Comparison of ENCODE assay signal across 28 cellular contexts in genomic region chrX:146090732-146091131, GRCh38.
"Had no signal": no experiment of that assay in that cellular context is flagged by ENCODE, and none has a peak within 500 bp of the region (broad histone marks: within the 10 kb centered on the region; RNA-seq: fewer than 3 reads in every experiment).

No MANE protein-coding gene starts in this region.

- H3K36me3 ChIP-seq: esophagus muscularis mucosa, esophagus squamous epithelium, gastrocnemius medialis, gastroesophageal sphincter, heart left ventricle, heart right ventricle had no signal

- H3K27ac Mint-ChIP-seq: dendritic cell treated with granulocyte-macrophage colony-stimulating factor and Interleukin-4, amounts not matched to agents 40 ng/mL and 50 ng/mL, for 4 days; effector memory CD8-positive, alpha-beta T cell; endodermal cell had no signal

- H3K27ac ChIP-seq: coronary artery, dorsolateral prefrontal cortex, epithelial cell of prostate, esophagus muscularis mucosa, esophagus squamous epithelium, foreskin keratinocyte, gastrocnemius medialis, gastroesophageal sphincter, heart left ventricle, heart right ventricle, hepatocyte had no signal

- H3K27me3 Mint-ChIP-seq: dendritic cell treated with granulocyte-macrophage colony-stimulating factor and Interleukin-4, amounts not matched to agents 40 ng/mL and 50 ng/mL, for 4 days; effector memory CD8-positive, alpha-beta T cell had no signal

- H3K4me1 ChIP-seq: esophagus muscularis mucosa, esophagus squamous epithelium, foreskin keratinocyte, gastrocnemius medialis, gastroesophageal sphincter, heart left ventricle, heart right ventricle had no signal

- H3K4me3 Mint-ChIP-seq: dendritic cell treated with granulocyte-macrophage colony-stimulating factor and Interleukin-4, amounts not matched to agents 40 ng/mL and 50 ng/mL, for 4 days; effector memory CD8-positive, alpha-beta T cell; endodermal cell had no signal

- H3K4me2 ChIP-seq: hepatocyte had no signal

- DNase-seq: cortex of kidney; dermis blood vessel endothelial cell; dorsolateral prefrontal cortex; effector CD4-positive, alpha-beta T cell; effector CD8-positive, alpha-beta T cell; effector memory CD4-positive, alpha-beta T cell; effector memory CD8-positive, alpha-beta T cell; endodermal cell; erythroblast; esophagus squamous epithelium; foreskin fibroblast; foreskin keratinocyte; foreskin melanocyte; gastrocnemius medialis; glutamatergic neuron; head of caudate nucleus; heart left ventricle; heart right ventricle; hippocampal formation had no signal

- ATAC-seq: effector memory CD8-positive, alpha-beta T cell; esophagus mucosa; foreskin keratinocyte; gastrocnemius medialis; gastroesophageal sphincter; heart left ventricle; heart right ventricle had no signal

- H3K79me2 ChIP-seq: hepatocyte had no signal

- H2AFZ ChIP-seq: hepatocyte had no signal

- FAIRE-seq: endometrium, frontal cortex had no signal

- H3K4me3 ChIP-seq: coronary artery, dorsolateral prefrontal cortex, esophagus muscularis mucosa, esophagus squamous epithelium, gastrocnemius medialis, gastroesophageal sphincter, heart left ventricle, heart right ventricle, hepatocyte had no signal

- H3K27me3 ChIP-seq: esophagus muscularis mucosa, esophagus squamous epithelium, foreskin keratinocyte, gastrocnemius medialis, gastroesophageal sphincter, heart left ventricle, heart right ventricle, hepatocyte had no signal

- H3K9me3 ChIP-seq: esophagus muscularis mucosa, esophagus squamous epithelium, gastrocnemius medialis, gastroesophageal sphincter, heart left ventricle had no signal
